In the genomic region with DNA sequence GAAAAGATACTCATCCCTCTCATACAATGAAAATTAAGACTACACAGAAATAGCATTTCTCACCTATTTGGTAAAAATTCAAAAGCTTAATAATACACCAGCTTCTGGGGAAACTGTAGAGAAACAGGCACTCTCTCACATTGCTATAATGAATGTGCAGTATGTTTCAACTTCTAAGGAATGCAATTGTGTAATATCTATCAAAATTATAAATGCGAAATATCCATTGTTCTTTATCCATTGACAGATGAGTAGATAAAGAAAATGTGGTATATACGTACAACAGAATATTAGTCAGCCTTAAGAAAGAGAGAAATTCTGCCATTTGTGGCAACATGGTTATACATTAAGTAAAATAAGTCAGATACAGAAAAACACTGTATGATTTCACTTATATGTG, we compare ENCODE assay signal across 27 cellular contexts.
"Had no signal": no experiment of that assay in that cellular context is flagged by ENCODE, and none has a peak within 500 bp of the region (broad histone marks: within the 10 kb centered on the region; RNA-seq: fewer than 3 reads in every experiment).

No MANE protein-coding gene starts in this region.

- H3K9me3 ChIP-seq: body of pancreas, gastroesophageal sphincter had no signal

- H3K36me3 ChIP-seq: gastroesophageal sphincter, heart right ventricle, WERI-Rb-1 had no signal

- H3K4me1 ChIP-seq: body of pancreas, gastroesophageal sphincter, heart right ventricle had no signal

- H3K27ac ChIP-seq: body of pancreas, coronary artery, dorsolateral prefrontal cortex, gastroesophageal sphincter, heart right ventricle, WERI-Rb-1 had no signal

- DNase-seq: activated B cell treated with CpG ODN at 0.5 μM for 24 hours; activated CD4-positive, alpha-beta T cell treated with anti-CD3 and anti-CD28 coated beads for 48 hours; activated CD4-positive, alpha-beta T cell treated with anti-CD3 and anti-CD28 coated beads, Interleukin-2, amount 50 U/mL, for 1 hour; activated CD4-positive, alpha-beta T cell treated with anti-CD3 and anti-CD28 coated beads, Interleukin-2, amount 50 U/mL, for 48 hours; activated CD8-positive, alpha-beta memory T cell treated with anti-CD3 and anti-CD28 coated beads for 24 hours; activated CD8-positive, alpha-beta T cell treated with anti-CD3 and anti-CD28 coated beads for 36 hours; activated effector memory CD4-positive, alpha-beta T cell treated with Interleukin-2 at 50 U/mL for 16 hours; activated naive CD4-positive, alpha-beta T cell treated with anti-CD3 and anti-CD28 coated beads, Interleukin-2, amount 10 ng/mL, durations not matched to agents 7 days and 5 days; activated naive CD8-positive, alpha-beta T cell treated with anti-CD3 and anti-CD28 coated beads, Interleukin-2, amount 10 ng/mL, durations not matched to agents 7 days and 5 days; activated T-cell treated with anti-CD3 and anti-CD28 coated beads, Interleukin-2, amount 50 U/mL, for 4 hours; amniotic stem cell; anterior cingulate cortex; body of pancreas; dorsolateral prefrontal cortex; effector memory CD4-positive, alpha-beta T cell; foreskin melanocyte; heart right ventricle; T-helper 1 cell; T-helper 17 cell; T1000; WERI-Rb-1 had no signal

- H3K27me3 ChIP-seq: body of pancreas had no signal

- H3K4me3 ChIP-seq: body of pancreas, coronary artery, dorsolateral prefrontal cortex, gastroesophageal sphincter, heart right ventricle had no signal

- ATAC-seq: activated CD4-positive, CD25-positive, alpha-beta regulatory T cell treated with anti-CD3 and anti-CD28 coated beads, Interleukin-2, amount 50 U/mL, for 24 hours; activated CD8-positive, alpha-beta T cell treated with anti-CD3 and anti-CD28 coated beads for 36 hours; activated naive CD4-positive, alpha-beta T cell treated with anti-CD3 and anti-CD28 coated beads, Interleukin-2, amount 50 U/mL, for 72 hours; activated T-cell treated with anti-CD3 and anti-CD28 coated beads, Interleukin-2, amount 50 U/mL, for 4 hours; activated T-helper 17 cell treated with anti-CD3 and anti-CD28 coated beads, Interleukin-2, amount 50 U/mL, for 72 hours; body of pancreas; esophagus mucosa; gastroesophageal sphincter; heart right ventricle; T-helper 17 cell had no signal
